Comparison of ENCODE assay signal across 11 cellular contexts in the genomic region with DNA sequence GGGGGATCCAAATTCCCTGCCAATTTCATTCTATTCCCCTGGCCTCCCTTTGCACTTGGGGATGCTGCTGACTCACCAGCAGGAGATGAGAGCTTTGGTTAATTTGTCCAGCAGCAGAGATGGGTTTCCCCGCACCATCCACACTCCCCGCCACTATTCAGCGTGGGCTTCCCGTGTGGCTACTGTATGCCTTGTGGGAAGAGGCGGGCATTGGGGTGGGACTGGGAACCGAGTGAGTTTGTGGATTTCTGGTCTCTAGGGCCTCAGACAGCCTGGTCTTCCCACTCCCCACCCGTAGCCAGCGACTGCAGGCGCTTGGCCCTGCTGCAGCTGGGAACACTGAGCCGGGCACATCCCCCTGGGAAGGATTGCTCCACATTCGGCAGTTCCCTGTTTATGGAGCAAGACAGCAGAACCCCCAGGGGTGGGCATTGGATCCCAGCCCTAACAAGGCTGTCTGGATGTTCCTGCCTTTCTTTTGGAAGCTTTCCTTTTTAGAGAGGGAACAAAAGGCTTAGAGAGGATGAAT. TPM values are rescaled to one million over a fixed set of nuclear protein-coding genes. Genes with fewer than 3 reads are reported as not detected.
A peak's percentile ranks its signal among the peaks of the same experiment; 100 is the strongest.
DNase-seq lines count a peak whose midpoint lies in the region; FAIRE-seq lines count a peak whose summit lies in the region.
"Had no signal": no experiment of that assay in that cellular context is flagged by ENCODE, and none has a peak within 500 bp of the region (broad histone marks: within the 10 kb centered on the region; RNA-seq: fewer than 3 reads in every experiment).

No MANE protein-coding gene starts in this region.

- H3K9me3 Mint-ChIP-seq in activated T-cell treated with anti-CD3 and anti-CD28 coated beads, Interleukin-2, amount 50 U/mL, for 24 hours, result no peaks in the 10 kb centered on the region
- H3K9me3 Mint-ChIP-seq in activated CD4-positive, alpha-beta memory T cell treated with anti-CD3 and anti-CD28 coated beads, Interleukin-2, amount 10 ng/mL, durations not matched to agents 7 days and 5 days, result no peaks in the 10 kb centered on the region
- H3K9me3 Mint-ChIP-seq: activated B cell treated with CpG ODN at 0.5 μM for 24 hours had no signal

- H3K79me2 ChIP-seq in Karpas-422 (ENCODE audit: low read length), result no peaks in the 10 kb centered on the region

- no peaks in the 10 kb centered on the region for H3K9me2 ChIP-seq in Karpas-422 (replicated peaks; ENCODE audit: insufficient read depth, low read length)

- DNase-seq in Karpas-422 (no peak), mesenchymal stem cell (peak; percentile 56), superior temporal gyrus (ENCODE audit: extremely low spot score) (peak; percentile 45), HuH-7 (ENCODE audit: low spot score) (no peak), urothelium cell line (ENCODE audit: low spot score) (no peak)
- no peak for DNase-seq in activated T-cell treated with anti-CD3 and anti-CD28 coated beads, Interleukin-2, amount 50 U/mL, for 24 hours
- no peak for DNase-seq in activated CD4-positive, alpha-beta memory T cell treated with anti-CD3 and anti-CD28 coated beads, Interleukin-2, amount 10 ng/mL, durations not matched to agents 7 days and 5 days
- DNase-seq: activated B cell treated with CpG ODN at 0.5 μM for 24 hours, activated gamma-delta T cell, MV-4-11 had no signal

- H3K36me3 ChIP-seq in Karpas-422 (ENCODE audit: insufficient read depth, low read length) (no peaks in the 10 kb centered on the region), duodenal mucosa (ENCODE audit: control insufficient read depth in 1 of 2, insufficient read depth in 2 of 2, low read length in 2 of 2) (no peaks in the 10 kb centered on the region), mesenchymal stem cell (ENCODE audit: control insufficient read depth in 1 of 2, insufficient read depth in 2 of 2, low read depth in 1 of 2, low read length in 2 of 2) (no peaks in the 10 kb centered on the region)

- peak overlapping the region; percentile 89 for H4K91ac ChIP-seq in mesenchymal stem cell (ENCODE audit: low read length)

- H2AK5ac ChIP-seq in mesenchymal stem cell (ENCODE audit: low read length, severe bottlenecking), result no peak overlapping the region

- H2AFZ ChIP-seq in Karpas-422 (ENCODE audit: low read length), result no peak overlapping the region
- H2AFZ ChIP-seq in mesenchymal stem cell (ENCODE audit: low read depth, low read length), result peak overlapping the region; percentile 37

- peak overlapping the region in 1 of 2 experiments; percentile 79 for H2BK12ac ChIP-seq in mesenchymal stem cell (ENCODE audit: low read length in 2 of 2)

- no peak overlapping the region for H2BK5ac ChIP-seq in mesenchymal stem cell (ENCODE audit: low read depth, low read length, poor library complexity, severe bottlenecking)

- H2BK15ac ChIP-seq in mesenchymal stem cell (ENCODE audit: low read depth, poor library complexity, severe bottlenecking), result peak overlapping the region; percentile 49

- H3K27me3 ChIP-seq in Karpas-422 (ENCODE audit: low read length), result no peaks in the 10 kb centered on the region
- no peaks in the 10 kb centered on the region for H3K27me3 ChIP-seq in duodenal mucosa (ENCODE audit: control insufficient read depth in 1 of 2, insufficient read depth in 2 of 2, low read length in 2 of 2)
- H3K27me3 ChIP-seq in mesenchymal stem cell (ENCODE audit: control insufficient read depth in 1 of 2, insufficient read depth in 1 of 2, low read length in 2 of 2), result peaks cover 0 to 9% of the 10 kb centered on the region in 2 experiments

- no peak overlapping the region for H3K4me3 ChIP-seq in Karpas-422 (ENCODE audit: low read length)
- H3K4me3 ChIP-seq in duodenal mucosa (ENCODE audit: low read depth in 1 of 2, low read length in 2 of 2), result no peak overlapping the region
- peak overlapping the region in 1 of 2 experiments; percentile 63 for H3K4me3 ChIP-seq in mesenchymal stem cell (ENCODE audit: insufficient read depth in 1 of 2, low read depth in 1 of 2, low read length in 2 of 2)

- H3K36me3 Mint-ChIP-seq in activated T-cell treated with anti-CD3 and anti-CD28 coated beads, Interleukin-2, amount 50 U/mL, for 24 hours (ENCODE audit: low read depth), result no peaks in the 10 kb centered on the region
- H3K36me3 Mint-ChIP-seq in activated CD4-positive, alpha-beta memory T cell treated with anti-CD3 and anti-CD28 coated beads, Interleukin-2, amount 10 ng/mL, durations not matched to agents 7 days and 5 days (ENCODE audit: low read depth), result peaks cover 4% of the 10 kb centered on the region

- H3K4me1 ChIP-seq in Karpas-422 (ENCODE audit: low read length), result peaks cover 36% of the 10 kb centered on the region
- peaks cover 52 to 56% of the 10 kb centered on the region in 2 donors for H3K4me1 ChIP-seq in duodenal mucosa (ENCODE audit: control insufficient read depth in 1 of 2, insufficient read depth in 2 of 2, low read length in 2 of 2)
- peaks cover 7% of the 10 kb centered on the region for H3K4me1 ChIP-seq in mesenchymal stem cell (ENCODE audit: control insufficient read depth, insufficient read depth, low read depth, low read length)

- H3K79me1 ChIP-seq in mesenchymal stem cell (replicated peaks; ENCODE audit: low read length, poor library complexity, severe bottlenecking), result peaks cover 3% of the 10 kb centered on the region

- H3K4ac ChIP-seq in mesenchymal stem cell (ENCODE audit: low read depth in 1 of 2, low read length in 2 of 2), result peak overlapping the region; percentile 20 to 60

- H3K9ac ChIP-seq in Karpas-422 (ENCODE audit: low read length) (0 out of 2 replicates have a peak overlapping the region, but pooled peaks have one; percentile 33), duodenal mucosa (ENCODE audit: low read depth in 1 of 2, low read length in 2 of 2) (peak overlapping the region; percentile 58 to 65), mesenchymal stem cell (ENCODE audit: low read length) (peak overlapping the region; percentile 68)

- no peak overlapping the region for H3K4me3 Mint-ChIP-seq in activated T-cell treated with anti-CD3 and anti-CD28 coated beads, Interleukin-2, amount 50 U/mL, for 24 hours
- H3K4me3 Mint-ChIP-seq in activated CD4-positive, alpha-beta memory T cell treated with anti-CD3 and anti-CD28 coated beads, Interleukin-2, amount 10 ng/mL, durations not matched to agents 7 days and 5 days, result no peak overlapping the region
- H3K4me3 Mint-ChIP-seq: activated B cell treated with CpG ODN at 0.5 μM for 24 hours had no signal

- H4K8ac ChIP-seq in mesenchymal stem cell (ENCODE audit: low read length), result peak overlapping the region; percentile 90

- peak overlapping the region in 1 of 2 experiments; percentile 17 for H3K23ac ChIP-seq in mesenchymal stem cell (ENCODE audit: low read length in 2 of 2)

- no peak overlapping the region for H3K27ac Mint-ChIP-seq in activated T-cell treated with anti-CD3 and anti-CD28 coated beads, Interleukin-2, amount 50 U/mL, for 24 hours
- no peak overlapping the region for H3K27ac Mint-ChIP-seq in activated CD4-positive, alpha-beta memory T cell treated with anti-CD3 and anti-CD28 coated beads, Interleukin-2, amount 10 ng/mL, durations not matched to agents 7 days and 5 days
- H3K27ac Mint-ChIP-seq: activated B cell treated with CpG ODN at 0.5 μM for 24 hours had no signal

- CTCF ChIA-PET in activated CD4-positive, alpha-beta memory T cell treated with anti-CD3 and anti-CD28 coated beads, Interleukin-2, amount 10 ng/mL, durations not matched to agents 7 days and 5 days (lab: Charles Lee), result interaction anchor here (1.2 kb wide), 1 partner anchor 73 kb away, joined by 4 read pairs; no protein-coding TSS in a partner anchor

- no peak for FAIRE-seq in urothelium cell line (lab: Jason Lieb, UNC)

- peak overlapping the region; percentile 69 to 74 for H3K18ac ChIP-seq in mesenchymal stem cell (ENCODE audit: low read depth in 1 of 2, low read length in 2 of 2)

- H4K20me1 ChIP-seq in Karpas-422 (ENCODE audit: insufficient read depth, low read depth, low read length), result no peaks in the 10 kb centered on the region

- H3K4me2 ChIP-seq in Karpas-422 (ENCODE audit: low read depth, low read length, poor library complexity, severe bottlenecking) (peak overlapping the region; percentile 29), mesenchymal stem cell (ENCODE audit: low read length, poor library complexity, severe bottlenecking) (no peak overlapping the region)

- no peaks in the 10 kb centered on the region for H3K4me1 Mint-ChIP-seq in activated T-cell treated with anti-CD3 and anti-CD28 coated beads, Interleukin-2, amount 50 U/mL, for 24 hours (ENCODE audit: low read depth)
- H3K4me1 Mint-ChIP-seq in activated CD4-positive, alpha-beta memory T cell treated with anti-CD3 and anti-CD28 coated beads, Interleukin-2, amount 10 ng/mL, durations not matched to agents 7 days and 5 days, result peaks cover 23% of the 10 kb centered on the region
- H3K4me1 Mint-ChIP-seq: activated B cell treated with CpG ODN at 0.5 μM for 24 hours had no signal

- H3K9me3 ChIP-seq in Karpas-422 (ENCODE audit: low read length) (no peaks in the 10 kb centered on the region), duodenal mucosa (ENCODE audit: control insufficient read depth in 1 of 2, low read length in 2 of 2) (no peaks in the 10 kb centered on the region), mesenchymal stem cell (ENCODE audit: control insufficient read depth, low read length) (no peaks in the 10 kb centered on the region)

- WGBS in mesenchymal stem cell, result 52% methylated on average over 11 of the region's 11 CpGs

- no peak overlapping the region for H3K14ac ChIP-seq in mesenchymal stem cell (ENCODE audit: low read length in 2 of 2)

- H3K27ac ChIP-seq in Karpas-422 (ENCODE audit: low read length) (peak overlapping the region; percentile 81), duodenal mucosa (ENCODE audit: low read depth, low read length) (no peak overlapping the region), mesenchymal stem cell (ENCODE audit: low read length, poor library complexity, severe bottlenecking) (no peak overlapping the region)

- H2BK120ac ChIP-seq in mesenchymal stem cell (ENCODE audit: low read depth, low read length), result peak overlapping the region; percentile 56

- POLR2A ChIA-PET in activated CD4-positive, alpha-beta memory T cell treated with anti-CD3 and anti-CD28 coated beads, Interleukin-2, amount 10 ng/mL, durations not matched to agents 7 days and 5 days (lab: Charles Lee), result interaction anchor here (1.1 kb wide), 1 partner anchor 13 kb away, joined by 3 read pairs; no protein-coding TSS in a partner anchor

- H3K27me3 Mint-ChIP-seq in activated T-cell treated with anti-CD3 and anti-CD28 coated beads, Interleukin-2, amount 50 U/mL, for 24 hours, result no peaks in the 10 kb centered on the region
- peaks cover 17% of the 10 kb centered on the region for H3K27me3 Mint-ChIP-seq in activated CD4-positive, alpha-beta memory T cell treated with anti-CD3 and anti-CD28 coated beads, Interleukin-2, amount 10 ng/mL, durations not matched to agents 7 days and 5 days

RNA-seq across cellular contexts. Expression of gene KIAA1671, which starts 23.4 kb away (rescaled TPM):
- not detected in 2 replicates for total RNA-seq in Karpas-422 (2014; rRNA removed; shearing (Covaris generic); ENCODE audit: low replicate concordance)
- polyA plus RNA-seq in mesenchymal stem cell (2013, experiment 1 of 2), result 6.7 TPM
- 6.6 TPM for polyA plus RNA-seq in mesenchymal stem cell (2013, experiment 2 of 2)
- 10 to 100 TPM; 35.0 to 35.5 TPM for total RNA-seq in activated CD4-positive, alpha-beta memory T cell treated with anti-CD3 and anti-CD28 coated beads, Interleukin-2, amount 10 ng/mL, durations not matched to agents 7 days and 5 days

RNA-seq across cellular contexts. Expression of gene LHFPL7, which starts 29.4 kb away (rescaled TPM):
- total RNA-seq in Karpas-422 (2014; rRNA removed; shearing (Covaris generic); ENCODE audit: low replicate concordance), result not detected in 2 replicates
- polyA plus RNA-seq in mesenchymal stem cell (2013, experiment 1 of 2), result not detected
- not detected for polyA plus RNA-seq in mesenchymal stem cell (2013, experiment 2 of 2)
- not detected for total RNA-seq in activated CD4-positive, alpha-beta memory T cell treated with anti-CD3 and anti-CD28 coated beads, Interleukin-2, amount 10 ng/mL, durations not matched to agents 7 days and 5 days
- total RNA-seq: activated B cell treated with CpG ODN at 0.5 μM for 24 hours had no signal

Comparison
In these comparisons a context has a peak if more than half of its experiments do, and no peak if none do; other contexts are left out.
1. DNase-seq: peak in mesenchymal stem cell (single experiment) and superior temporal gyrus (single experiment); none in Karpas-422 (single experiment), HuH-7 (single experiment), activated T-cell treated with anti-CD3 and anti-CD28 coated beads, Interleukin-2, amount 50 U/mL, for 24 hours (single experiment), activated CD4-positive, alpha-beta memory T cell treated with anti-CD3 and anti-CD28 coated beads, Interleukin-2, amount 10 ng/mL, durations not matched to agents 7 days and 5 days (single experiment) and urothelium cell line (single experiment).
2. RNA of gene KIAA1671, which starts 23.4 kb away (total RNA-seq): 35.0 to 35.5 TPM in activated CD4-positive, alpha-beta memory T cell treated with anti-CD3 and anti-CD28 coated beads, Interleukin-2, amount 10 ng/mL, durations not matched to agents 7 days and 5 days; not detected in Karpas-422; every median in the first group is over 10 times any median in the second.
3. Peak in every context shown above with its lines, with median percentiles within 50 percentile points of each other: H3K9ac ChIP-seq.